Comparison of ENCODE assay signal across 18 cellular contexts in genomic region chrX:39893417-39894338, GRCh38.
DNase-seq lines count a peak whose midpoint lies in the region; ATAC-seq and TF ChIP-seq lines count a peak whose summit lies in the region.
"Had no signal": no experiment of that assay in that cellular context is flagged by ENCODE, and none has a peak within 500 bp of the region (broad histone marks: within the 10 kb centered on the region; RNA-seq: fewer than 3 reads in every experiment).

No MANE protein-coding gene starts in this region.

- no peak overlapping the region for H3K27ac Mint-ChIP-seq in CD8-positive, alpha-beta T cell
- H3K27ac Mint-ChIP-seq: activated CD8-positive, alpha-beta T cell treated with anti-CD3 and anti-CD28 coated beads, Interleukin-2, amount 10 ng/mL, durations not matched to agents 7 days and 5 days; activated T-cell treated with anti-CD3 and anti-CD28 coated beads, Interleukin-2, amount 50 U/mL, for 24 hours had no signal

- POLR2A ChIA-PET in A673 (lab: Charles Lee; ENCODE audit: low non-redundant PET): interaction anchor here (0.7 kb wide), 1 partner anchor 86 kb away, joined by 4 read pairs; no protein-coding TSS in a partner anchor
- POLR2A ChIA-PET in CD8-positive, alpha-beta T cell (lab: Charles Lee): no interaction called here

- H3K36me3 Mint-ChIP-seq in CD8-positive, alpha-beta T cell: no peaks in the 10 kb centered on the region
- H3K36me3 Mint-ChIP-seq: CD4-positive, CD25-positive, alpha-beta regulatory T cell had no signal

- H3K27ac ChIP-seq in A673 (ENCODE audit: low read depth, low read length, poor library complexity, severe bottlenecking) (peak overlapping the region; percentile 37), epithelial cell of prostate (peak overlapping the region; percentile 80)
- no peak overlapping the region for H3K27ac ChIP-seq in CD8-positive, alpha-beta T cell (ENCODE audit: low read depth, low read length)
- H3K27ac ChIP-seq: WERI-Rb-1 had no signal

- ATAC-seq in GM18861 (IDR thresholded peaks at IDR 0.05; ENCODE audit: unreplicated experiment) (peak; percentile 43), HG03354 (IDR thresholded peaks at IDR 0.05; ENCODE audit: poor library complexity, severe bottlenecking, unreplicated experiment) (peak; percentile 62), HG02981 (IDR thresholded peaks at IDR 0.05; ENCODE audit: unreplicated experiment) (no peak)
- no peak for ATAC-seq in CD8-positive, alpha-beta T cell
- ATAC-seq: activated CD8-positive, alpha-beta T cell treated with anti-CD3 and anti-CD28 coated beads, Interleukin-2, amount 10 ng/mL, durations not matched to agents 7 days and 5 days; left ventricle myocardium superior had no signal

- H3K4me1 ChIP-seq in A673 (ENCODE audit: insufficient read depth, low read length, poor library complexity, severe bottlenecking): peaks cover 34% of the 10 kb centered on the region
- H3K4me1 ChIP-seq in CD8-positive, alpha-beta T cell (ENCODE audit: insufficient read depth, low read length): peaks cover 10% of the 10 kb centered on the region

- H3K27me3 Mint-ChIP-seq in CD8-positive, alpha-beta T cell (ENCODE audit: low read depth): no peaks in the 10 kb centered on the region
- H3K27me3 Mint-ChIP-seq: CD4-positive, CD25-positive, alpha-beta regulatory T cell had no signal

- intact Hi-C loops in A673 (cut with micrococcal nuclease; ENCODE audit: unreplicated experiment): no loop called here
- intact Hi-C loops in CD8-positive, alpha-beta T cell (cut with DNase I, micrococcal nuclease): no loop called here

- H3K9me3 ChIP-seq in A673 (ENCODE audit: low read depth, low read length, poor library complexity, severe bottlenecking): no peaks in the 10 kb centered on the region
- H3K9me3 ChIP-seq in CD8-positive, alpha-beta T cell (ENCODE audit: low read length): no peaks in the 10 kb centered on the region

- peaks cover 10% of the 10 kb centered on the region for H3K4me1 Mint-ChIP-seq in CD8-positive, alpha-beta T cell (ENCODE audit: low read depth)

- no peaks in the 10 kb centered on the region for H3K9me3 Mint-ChIP-seq in CD8-positive, alpha-beta T cell
- H3K9me3 Mint-ChIP-seq: activated T-cell treated with anti-CD3 and anti-CD28 coated beads, Interleukin-2, amount 50 U/mL, for 24 hours; CD4-positive, CD25-positive, alpha-beta regulatory T cell had no signal

- H3K4me3 Mint-ChIP-seq in CD8-positive, alpha-beta T cell: no peak overlapping the region
- H3K4me3 Mint-ChIP-seq: activated CD8-positive, alpha-beta T cell treated with anti-CD3 and anti-CD28 coated beads, Interleukin-2, amount 10 ng/mL, durations not matched to agents 7 days and 5 days; activated T-cell treated with anti-CD3 and anti-CD28 coated beads, Interleukin-2, amount 50 U/mL, for 24 hours; CD4-positive, CD25-positive, alpha-beta regulatory T cell had no signal

- CTCF ChIA-PET in A673 (lab: Charles Lee): no interaction called here
- CTCF ChIA-PET in CD8-positive, alpha-beta T cell (lab: Charles Lee): no interaction called here

- no peak for TF ChIP-seq CTCF in A673 (conservative IDR thresholded peaks at IDR 0.05; ENCODE audit: low read depth, low read length)
- no peak for TF ChIP-seq CTCF in CD8-positive, alpha-beta T cell (IDR thresholded peaks at IDR 0.05)

- no peak for DNase-seq in A673 (ENCODE audit: low spot score)
- no peak for DNase-seq in epithelial cell of prostate (ENCODE audit: low read depth, low spot score)
- DNase-seq in CD8-positive, alpha-beta T cell: no peak
- no peak for DNase-seq in activated CD4-positive, alpha-beta T cell treated with anti-CD3 and anti-CD28 coated beads, Interleukin-2, amount 50 U/mL, for 48 hours
- no peak for DNase-seq in H4 (ENCODE audit: low spot score)
- DNase-seq: activated CD8-positive, alpha-beta T cell treated with anti-CD3 and anti-CD28 coated beads, Interleukin-2, amount 10 ng/mL, durations not matched to agents 7 days and 5 days; activated naive CD4-positive, alpha-beta T cell treated with Interleukin-2 at 50 U/mL for 16 hours; activated T-cell treated with anti-CD3 and anti-CD28 coated beads, Interleukin-2, amount 50 U/mL, for 24 hours; CD4-positive, CD25-positive, alpha-beta regulatory T cell; Karpas-422; left ventricle myocardium superior; SHP77 treated with DMSO at 0.1 percent for 48 hours; stimulated activated CD4-positive, alpha-beta T cell treated with anti-CD3 and anti-CD28 coated beads, Interleukin-4, amount 100 ng/mL, for 4 hours; T-helper 1 cell had no signal

- no peaks in the 10 kb centered on the region for H3K27me3 ChIP-seq in A673 (replicated peaks; ENCODE audit: insufficient read depth, low read depth, low read length, poor library complexity)
- no peaks in the 10 kb centered on the region for H3K27me3 ChIP-seq in CD8-positive, alpha-beta T cell (ENCODE audit: insufficient read depth, low read length)

- H3K4me3 ChIP-seq in A673 (ENCODE audit: low read depth, low read length, poor library complexity, severe bottlenecking): no peak overlapping the region
- no peak overlapping the region for H3K4me3 ChIP-seq in CD8-positive, alpha-beta T cell (ENCODE audit: low read depth, low read length)

- no peaks in the 10 kb centered on the region for H3K36me3 ChIP-seq in A673 (ENCODE audit: insufficient read depth, low read length, poor library complexity, severe bottlenecking)
- H3K36me3 ChIP-seq in CD8-positive, alpha-beta T cell (ENCODE audit: insufficient read depth, low read length): no peaks in the 10 kb centered on the region
- H3K36me3 ChIP-seq: WERI-Rb-1 had no signal

- BruUV-seq in A673 (replicated peaks; lab: Mats Ljungman, UMichigan): no TSS peak

Comparison
In these comparisons a context has a peak if more than half of its experiments do, and no peak if none do; other contexts are left out.
1. ATAC-seq: peak in GM18861 (single experiment) and HG03354 (single experiment); none in HG02981 (single experiment) and CD8-positive, alpha-beta T cell (single experiment).